Comparison of ENCODE assay signal across 8 cellular contexts in the genomic region with DNA sequence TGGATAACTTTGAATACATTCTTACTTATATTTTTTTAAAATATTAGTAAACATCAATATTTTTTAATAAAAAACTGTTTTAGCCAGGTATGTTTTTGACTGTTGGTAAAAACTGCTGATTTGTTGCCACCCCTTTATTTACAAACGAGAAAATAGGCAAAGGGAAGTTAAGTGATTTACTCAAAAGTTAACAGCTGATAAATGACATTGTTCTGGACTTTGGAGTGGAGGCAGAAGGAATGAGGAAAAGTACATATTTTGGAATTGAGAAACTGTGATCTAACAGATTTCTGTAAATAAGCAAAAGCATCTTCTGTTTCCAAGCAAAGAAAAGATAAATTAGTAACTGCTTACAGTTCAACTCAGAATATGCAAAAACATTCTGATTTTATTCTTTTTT.
"Had no signal": no experiment of that assay in that cellular context is flagged by ENCODE, and none has a peak within 500 bp of the region (broad histone marks: within the 10 kb centered on the region; RNA-seq: fewer than 3 reads in every experiment).

No MANE protein-coding gene starts in this region.

- H3K4me2 ChIP-seq: KMS-11 had no signal

- DNase-seq: GM23248, GOT3, H7, HFFc6, IMR-90, KBM-7 had no signal

- H3K27ac ChIP-seq: GM23248, KMS-11 had no signal

- H2AFZ ChIP-seq: GM23248 had no signal

- H3K4me3 ChIP-seq: GM23248, HAP-1 had no signal

- H3K9me3 ChIP-seq: HAP-1 had no signal

- H3K9ac ChIP-seq: GM23248, KMS-11 had no signal
